In genomic region chr1:39199593-39199992, GRCh38 we compare ENCODE assay signal across 1 cellular context.
TF ChIP-seq lines count a peak whose summit lies in the region.

No MANE protein-coding gene starts in this region.

TF ChIP-seq in GM23338, 12 proteins besides CTCF, POLR2A, EP300 and RAD21 (continued from another document):
- TF ChIP-seq ZNF462 (CRISPR knock-in tag; IDR thresholded peaks at IDR 0.05), result no peak
- no peak for TF ChIP-seq EZH2 (IDR thresholded peaks at IDR 0.05; ENCODE audit: low read depth, unreplicated experiment)
- no peak for TF ChIP-seq EZH2phosphoT487 (IDR thresholded peaks at IDR 0.05; ENCODE audit: unreplicated experiment)
- no peak for TF ChIP-seq STAT1 (IDR thresholded peaks at IDR 0.05; ENCODE audit: unreplicated experiment)
- no peak for TF ChIP-seq ETS1 (IDR thresholded peaks at IDR 0.05)
